ENCODE assay signal across 14 cellular contexts in the genomic region with DNA sequence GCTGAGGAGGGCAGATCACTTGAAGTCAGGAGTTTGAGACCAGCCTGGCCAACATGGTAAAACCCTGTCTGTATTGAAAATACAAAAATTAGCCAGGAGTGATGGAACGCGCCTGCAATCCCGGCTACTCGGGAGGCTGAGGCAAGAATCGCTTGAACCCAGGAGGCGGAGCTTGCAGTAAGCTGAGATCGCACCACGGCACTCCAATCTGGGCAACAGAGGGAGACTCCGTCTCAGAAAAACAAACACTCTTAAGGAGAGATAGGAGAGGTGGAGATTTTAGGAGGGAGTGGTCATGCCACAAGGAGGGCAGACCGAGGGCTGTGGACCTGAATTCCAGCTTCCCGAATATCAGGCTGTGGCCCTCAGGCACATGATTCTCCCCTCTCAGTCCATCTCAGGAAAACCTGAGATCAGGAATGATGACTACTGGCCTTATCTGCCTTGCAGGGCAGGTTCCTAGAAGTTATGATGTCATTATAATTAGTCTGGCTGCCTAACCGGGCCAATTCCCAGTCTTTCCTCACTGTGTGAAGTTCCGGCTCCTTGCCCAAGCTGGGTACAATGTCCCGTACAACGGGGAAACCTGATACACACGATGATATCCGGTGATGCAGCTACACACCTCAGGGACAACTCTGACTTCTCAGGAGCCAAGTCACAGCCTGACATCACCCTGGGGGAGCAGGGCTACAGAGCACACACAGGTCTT. TPM values are rescaled to one million over a fixed set of nuclear protein-coding genes. Genes with fewer than 3 reads are reported as not detected.
DNase-seq lines count a peak whose midpoint lies in the region; ATAC-seq, FAIRE-seq and TF ChIP-seq lines count a peak whose summit lies in the region.
"Had no signal": no experiment of that assay in that cellular context is flagged by ENCODE, and none has a peak within 500 bp of the region (broad histone marks: within the 10 kb centered on the region; RNA-seq: fewer than 3 reads in every experiment).

No MANE protein-coding gene starts in this region.

- H3K4me2 ChIP-seq in HepG2 (ENCODE audit: low read depth, low read length) (no peak overlapping the region), mesenchymal stem cell (ENCODE audit: low read length, poor library complexity, severe bottlenecking) (no peak overlapping the region)

- H3K23ac ChIP-seq in mesenchymal stem cell (ENCODE audit: low read length in 2 of 2) = no peak overlapping the region

- H2BK12ac ChIP-seq in mesenchymal stem cell (ENCODE audit: low read length in 2 of 2) = no peak overlapping the region

- TF ChIP-seq RAD21 in HepG2 (CRISPR knock-in tag; IDR thresholded peaks at IDR 0.05) = no peak

- TF ChIP-seq CTCF in HepG2 (CRISPR knock-in tag; IDR thresholded peaks at IDR 0.05) (no peak), right lobe of liver (IDR thresholded peaks at IDR 0.05) (no peak), upper lobe of right lung (IDR thresholded peaks at IDR 0.05) (no peak)

- TF ChIP-seq POLR2A in HepG2 (IDR thresholded peaks at IDR 0.05; ENCODE audit: insufficient read depth in 1 of 2, low read depth in 2 of 2, low read length in 2 of 2) (no peak), right lobe of liver (IDR thresholded peaks at IDR 0.05) (no peak)

- POLR2A ChIA-PET in HepG2 (lab: Yijun Ruan, JAX) = no interaction called here

- H3K4me3 ChIP-seq in HepG2 (replicated peaks in 1 of 3; ENCODE audit: insufficient read depth in 1 of 3, low read depth in 2 of 3, low read length in 3 of 3) (no peak overlapping the region), right lobe of liver (no peak overlapping the region), mesenchymal stem cell (ENCODE audit: insufficient read depth in 1 of 2, low read depth in 1 of 2, low read length in 2 of 2) (no peak overlapping the region), upper lobe of right lung (no peak overlapping the region)
- H3K4me3 ChIP-seq: tibial nerve had no signal

- H3K27me3 Mint-ChIP-seq in activated T-helper 17 cell treated with anti-CD3 and anti-CD28 coated beads, Interleukin-2, amount 50 U/mL, for 72 hours = no peaks in the 10 kb centered on the region
- H3K27me3 Mint-ChIP-seq: memory B cell had no signal

- peaks cover 52% of the 10 kb centered on the region for H3K79me2 ChIP-seq in HepG2 (ENCODE audit: insufficient read depth, low read length)

- FAIRE-seq in HepG2 (lab: Jason Lieb, UNC) = no peak
- FAIRE-seq: colon had no signal

- H2AFZ ChIP-seq in HepG2 (ENCODE audit: low read length) (no peak overlapping the region), mesenchymal stem cell (ENCODE audit: low read depth, low read length) (no peak overlapping the region)

- intact Hi-C loops in HepG2 (cut with micrococcal nuclease; ENCODE audit: unreplicated experiment) = loop anchor here (5.0 kb wide), 1 partner anchor 58 kb away; the partner anchor contains the start of gene MED26
- intact Hi-C loops in right lobe of liver (cut with DNase I) = loop anchor here in 1 of 2 donors (5.0 kb wide), 1 partner anchor 58 kb away; the partner anchor contains the start of gene MED26
- intact Hi-C loops in upper lobe of right lung (cut with DNase I) = loop anchor here (10.0 kb wide), 1 partner anchor 55 kb away; the partner anchor contains the start of gene MED26

- H3K27ac ChIP-seq in HepG2 (ENCODE audit: extremely low read length, insufficient read depth, low read length) (no peak overlapping the region), right lobe of liver (no peak overlapping the region), mesenchymal stem cell (ENCODE audit: low read length, poor library complexity, severe bottlenecking) (no peak overlapping the region), upper lobe of right lung (peak overlapping the region; percentile 58)
- H3K27ac ChIP-seq: tibial nerve had no signal

- BruUV-seq in HepG2 (replicated peaks; lab: Mats Ljungman, UMichigan) = no TSS peak

- H3K9me3 ChIP-seq in HepG2 (ENCODE audit: low read length) (no peaks in the 10 kb centered on the region), right lobe of liver (no peaks in the 10 kb centered on the region), mesenchymal stem cell (ENCODE audit: control insufficient read depth, low read length) (no peaks in the 10 kb centered on the region), upper lobe of right lung (no peaks in the 10 kb centered on the region)
- H3K9me3 ChIP-seq: tibial nerve had no signal

- peaks cover 15% of the 10 kb centered on the region for H3K4me1 Mint-ChIP-seq in activated T-helper 17 cell treated with anti-CD3 and anti-CD28 coated beads, Interleukin-2, amount 50 U/mL, for 72 hours

- no peak overlapping the region for H3K4ac ChIP-seq in mesenchymal stem cell (ENCODE audit: low read depth in 1 of 2, low read length in 2 of 2)

- no peak overlapping the region for H4K91ac ChIP-seq in mesenchymal stem cell (ENCODE audit: low read length)

- CTCF ChIA-PET in HepG2 (lab: Yijun Ruan, JAX; ENCODE audit: low intra/inter-chr PET ratio, low total read pairs) = no interaction called here

- H3K79me1 ChIP-seq in mesenchymal stem cell (replicated peaks; ENCODE audit: low read length, poor library complexity, severe bottlenecking) = peaks cover 33% of the 10 kb centered on the region

- H2AK5ac ChIP-seq in mesenchymal stem cell (ENCODE audit: low read length, severe bottlenecking) = no peak overlapping the region

- peak overlapping the region; percentile 44 for H2BK15ac ChIP-seq in mesenchymal stem cell (ENCODE audit: low read depth, poor library complexity, severe bottlenecking)

- peak overlapping the region; percentile 99 for H3K4me3 Mint-ChIP-seq in activated T-helper 17 cell treated with anti-CD3 and anti-CD28 coated beads, Interleukin-2, amount 50 U/mL, for 72 hours
- H3K4me3 Mint-ChIP-seq: memory B cell had no signal

- peaks cover 42% of the 10 kb centered on the region for H3K4me1 ChIP-seq in HepG2 (ENCODE audit: insufficient read depth, low read length)
- peaks cover 0 to 19% (median 9%) of the 10 kb centered on the region in 4 donors for H3K4me1 ChIP-seq in right lobe of liver
- H3K4me1 ChIP-seq in mesenchymal stem cell (ENCODE audit: control insufficient read depth, insufficient read depth, low read depth, low read length) = peaks cover 32% of the 10 kb centered on the region
- peaks cover 44% of the 10 kb centered on the region for H3K4me1 ChIP-seq in upper lobe of right lung

- H4K20me1 ChIP-seq in HepG2 (ENCODE audit: insufficient read depth, low read length) = no peaks in the 10 kb centered on the region

- DNase-seq in HepG2 (ENCODE audit: low spot score) = no peak
- no peak for DNase-seq in right lobe of liver
- no peak for DNase-seq in mesenchymal stem cell
- peak; percentile 80 for DNase-seq in upper lobe of right lung
- DNase-seq in activated CD4-positive, CD25-positive, alpha-beta regulatory T cell treated with anti-CD3 and anti-CD28 coated beads, Interleukin-2, amount 50 U/mL, for 72 hours = no peak
- DNase-seq in HUDEP-2 (lab: John Stamatoyannopoulos, UW; ENCODE audit: unreplicated experiment in 76 of 76) = no peak
- DNase-seq: Kasumi-1, T-helper 9 cell had no signal

- no peaks in the 10 kb centered on the region; a peak in 1 of 5 replicates for H3K27me3 ChIP-seq in HepG2 (ENCODE audit: control insufficient read depth in 1 of 2, insufficient read depth in 2 of 2, low read length in 2 of 2)
- H3K27me3 ChIP-seq in right lobe of liver = no peaks in the 10 kb centered on the region
- no peaks in the 10 kb centered on the region for H3K27me3 ChIP-seq in mesenchymal stem cell (ENCODE audit: control insufficient read depth in 1 of 2, insufficient read depth in 1 of 2, low read length in 2 of 2)
- no peaks in the 10 kb centered on the region for H3K27me3 ChIP-seq in upper lobe of right lung
- H3K27me3 ChIP-seq: tibial nerve had no signal

- H3K36me3 ChIP-seq in HepG2 (replicated peaks in 1 of 2; ENCODE audit: control insufficient read depth in 1 of 2, insufficient read depth in 2 of 2, low read length in 2 of 2) (peaks cover 10 to 34% of the 10 kb centered on the region in 2 experiments; a peak in 4 of 5 replicates), right lobe of liver (peaks cover 0 to 27% (median 17%) of the 10 kb centered on the region in 4 donors), mesenchymal stem cell (ENCODE audit: control insufficient read depth in 1 of 2, insufficient read depth in 2 of 2, low read depth in 1 of 2, low read length in 2 of 2) (peaks cover 57 to 62% of the 10 kb centered on the region in 2 experiments), upper lobe of right lung (peaks cover 52% of the 10 kb centered on the region)

- no peak for TF ChIP-seq EP300 in HepG2 (IDR thresholded peaks at IDR 0.05; ENCODE audit: low read depth in 2 of 2, low read length in 2 of 2)
- no peak for TF ChIP-seq EP300 in HepG2 (CRISPR knock-in tag; IDR thresholded peaks at IDR 0.05; ENCODE audit: borderline replicate concordance)

- H4K8ac ChIP-seq in mesenchymal stem cell (ENCODE audit: low read length) = no peak overlapping the region

- in situ Hi-C loops in HepG2 (cut with HindIII; ENCODE audit: extremely low pct_ligation_motif_present, low pct_unique_long_range_greater_than_20kb) = loop anchor here (5.0 kb wide), 1 partner anchor 58 kb away; the partner anchor contains the start of gene MED26

- H2BK120ac ChIP-seq in mesenchymal stem cell (ENCODE audit: low read depth, low read length) = no peak overlapping the region

- H3K14ac ChIP-seq in mesenchymal stem cell (ENCODE audit: low read length in 2 of 2) = no peak overlapping the region

- 93% methylated on average over 16 of the region's 17 CpGs for WGBS in HepG2 (ENCODE audit: low lambda C conversion rate)
- 95% methylated on average over 4 of the region's 17 CpGs for WGBS in right lobe of liver (ENCODE audit: insufficient coverage, low coverage, low lambda C conversion rate, missing lambda C conversion rate)
- WGBS in mesenchymal stem cell = 95% methylated on average over 17 of the region's 17 CpGs

- H3K36me3 Mint-ChIP-seq in activated T-helper 17 cell treated with anti-CD3 and anti-CD28 coated beads, Interleukin-2, amount 50 U/mL, for 72 hours (ENCODE audit: low read depth) = peaks cover 95% of the 10 kb centered on the region

- H3K9ac ChIP-seq in HepG2 (ENCODE audit: insufficient read depth, low read depth, low read length) (no peak overlapping the region), mesenchymal stem cell (ENCODE audit: low read length) (peak overlapping the region; percentile 2)

- no peaks in the 10 kb centered on the region for H3K9me3 Mint-ChIP-seq in activated T-helper 17 cell treated with anti-CD3 and anti-CD28 coated beads, Interleukin-2, amount 50 U/mL, for 72 hours
- H3K9me3 Mint-ChIP-seq: memory B cell had no signal

- no peak overlapping the region for H2BK5ac ChIP-seq in mesenchymal stem cell (ENCODE audit: low read depth, low read length, poor library complexity, severe bottlenecking)

- ATAC-seq in HepG2 = no peak
- ATAC-seq in right lobe of liver = no peak
- no peak for ATAC-seq in activated T-helper 17 cell treated with anti-CD3 and anti-CD28 coated beads, Interleukin-2, amount 50 U/mL, for 72 hours (replicated peaks)
- peak; percentile 38 for ATAC-seq in upper lobe of right lung
- no peak for ATAC-seq in HG03378 (IDR thresholded peaks at IDR 0.05; ENCODE audit: unreplicated experiment)
- ATAC-seq: right cardiac atrium had no signal

- no peak overlapping the region for H3K18ac ChIP-seq in mesenchymal stem cell (ENCODE audit: low read depth in 1 of 2, low read length in 2 of 2)

- peak overlapping the region; percentile 59 for H3K27ac Mint-ChIP-seq in activated T-helper 17 cell treated with anti-CD3 and anti-CD28 coated beads, Interleukin-2, amount 50 U/mL, for 72 hours
- H3K27ac Mint-ChIP-seq: memory B cell had no signal

RNA-seq across cellular contexts. Expression of gene SLC35E1, which starts 2.5 kb away (rescaled TPM):
- total RNA-seq in HepG2 (2016; rRNA removed; fragmentation: Illumina TruSeq; extraction: Trizol) (17.2 and 21.2 TPM in 2 replicates), right lobe of liver (10 to 100 TPM; 17.2 to 27.4 (median 20.1) TPM), upper lobe of right lung (51.2 TPM)
- 6.0 and 7.6 TPM in 2 replicates for total RNA-seq in HepG2 (2016; cell fraction: cytosol; rRNA removed; fragmentation: Illumina TruSeq; extraction: Trizol; ENCODE audit: low read depth)
- total RNA-seq in HepG2 (2016; cell fraction: insoluble cytoplasmic fraction; rRNA removed; fragmentation: Illumina TruSeq; extraction: Trizol) = 15.6 and 20.2 TPM in 2 replicates
- total RNA-seq in HepG2 (2016; cell fraction: membrane; rRNA removed; fragmentation: Illumina TruSeq; extraction: Trizol) = 18.9 and 19.7 TPM in 2 replicates
- total RNA-seq in HepG2 (2016; cell fraction: nucleus; rRNA removed; fragmentation: Illumina TruSeq; extraction: Trizol) = 18.5 and 21.4 TPM in 2 replicates
- polyA plus RNA-seq in HepG2 (2011; rRNA removed) = 46.5 and 48.0 TPM in 2 replicates
- polyA plus RNA-seq in HepG2 (2011; cell fraction: cytosol; rRNA removed) = 31.6 and 37.8 TPM in 2 replicates
- 26.3 and 38.8 TPM in 2 replicates for polyA plus RNA-seq in HepG2 (2011; cell fraction: nucleus; rRNA removed)
- 25.6 and 26.5 TPM in 2 replicates for polyA plus RNA-seq in HepG2 (2012)
- polyA plus RNA-seq in HepG2 (2016; cell fraction: cytosol; fragmentation: Illumina TruSeq; extraction: Trizol; ENCODE audit: low read depth) = 5.7 and 6.3 TPM in 2 replicates
- 16.1 and 22.5 TPM in 2 replicates for polyA plus RNA-seq in HepG2 (2016; cell fraction: insoluble cytoplasmic fraction; fragmentation: Illumina TruSeq; extraction: Trizol; ENCODE audit: low read depth)
- polyA plus RNA-seq in HepG2 (2016; cell fraction: membrane; fragmentation: Illumina TruSeq; extraction: Trizol; ENCODE audit: low read depth) = 20.6 and 22.2 TPM in 2 replicates
- 45.9 and 46.6 TPM in 2 replicates for polyA plus RNA-seq in HepG2 (2016; cell fraction: nucleus; fragmentation: Illumina TruSeq; extraction: Trizol; ENCODE audit: insufficient read depth, low read depth)
- 181 and 185 TPM in 2 replicates for polyA minus RNA-seq in HepG2 (2011; rRNA and poly(A)+ RNA removed; ENCODE audit: low replicate concordance)
- 33.0 and 39.5 TPM in 2 replicates for polyA minus RNA-seq in HepG2 (2011; cell fraction: cytosol; rRNA and poly(A)+ RNA removed)
- polyA minus RNA-seq in HepG2 (2011; cell fraction: nucleus; rRNA and poly(A)+ RNA removed) = 24.8 and 31.7 TPM in 2 replicates
- total RNA-seq in activated T-helper 17 cell treated with anti-CD3 and anti-CD28 coated beads, Interleukin-2, amount 50 U/mL, for 72 hours = 100 to 1,000 TPM in 1 of 2 donors, 10 to 100 TPM in 1; 71.8 to 117 TPM
- 65.2 TPM for polyA plus RNA-seq in mesenchymal stem cell (2013, experiment 1 of 2)
- polyA plus RNA-seq in mesenchymal stem cell (2013, experiment 2 of 2) = 65.7 TPM

RNA-seq across cellular contexts. Expression of gene CHERP, which starts 27.5 kb away (rescaled TPM):
- total RNA-seq in HepG2 (2016; rRNA removed; fragmentation: Illumina TruSeq; extraction: Trizol) (4.3 and 9.1 TPM in 2 replicates), right lobe of liver (10 to 100 TPM in 4 of 6 experiments, 1 to 10 TPM in 2; 6.8 to 26.2 (median 20.6) TPM), upper lobe of right lung (41.9 TPM)
- total RNA-seq in HepG2 (2016; cell fraction: cytosol; rRNA removed; fragmentation: Illumina TruSeq; extraction: Trizol; ENCODE audit: low read depth) = 3.8 and 4.0 TPM in 2 replicates
- total RNA-seq in HepG2 (2016; cell fraction: insoluble cytoplasmic fraction; rRNA removed; fragmentation: Illumina TruSeq; extraction: Trizol) = 6.0 and 7.4 TPM in 2 replicates
- total RNA-seq in HepG2 (2016; cell fraction: membrane; rRNA removed; fragmentation: Illumina TruSeq; extraction: Trizol) = 5.5 and 6.1 TPM in 2 replicates
- total RNA-seq in HepG2 (2016; cell fraction: nucleus; rRNA removed; fragmentation: Illumina TruSeq; extraction: Trizol) = 8.1 and 13.9 TPM in 2 replicates
- 5.4 and 5.9 TPM in 2 replicates for polyA plus RNA-seq in HepG2 (2011; rRNA removed)
- polyA plus RNA-seq in HepG2 (2011; cell fraction: cytosol; rRNA removed) = 2.9 and 3.2 TPM in 2 replicates
- polyA plus RNA-seq in HepG2 (2011; cell fraction: nucleus; rRNA removed) = 34.4 and 39.5 TPM in 2 replicates
- polyA plus RNA-seq in HepG2 (2012) = 20.4 and 25.1 TPM in 2 replicates
- 2.1 and 2.2 TPM in 2 replicates for polyA plus RNA-seq in HepG2 (2016; cell fraction: cytosol; fragmentation: Illumina TruSeq; extraction: Trizol; ENCODE audit: low read depth)
- 19.7 and 26.9 TPM in 2 replicates for polyA plus RNA-seq in HepG2 (2016; cell fraction: insoluble cytoplasmic fraction; fragmentation: Illumina TruSeq; extraction: Trizol; ENCODE audit: low read depth)
- polyA plus RNA-seq in HepG2 (2016; cell fraction: membrane; fragmentation: Illumina TruSeq; extraction: Trizol; ENCODE audit: low read depth) = 4.9 and 6.0 TPM in 2 replicates
- polyA plus RNA-seq in HepG2 (2016; cell fraction: nucleus; fragmentation: Illumina TruSeq; extraction: Trizol; ENCODE audit: insufficient read depth, low read depth) = 54.8 and 59.8 TPM in 2 replicates
- 10.1 and 16.3 TPM in 2 replicates for polyA minus RNA-seq in HepG2 (2011; rRNA and poly(A)+ RNA removed; ENCODE audit: low replicate concordance)
- 7.1 and 9.3 TPM in 2 replicates for polyA minus RNA-seq in HepG2 (2011; cell fraction: cytosol; rRNA and poly(A)+ RNA removed)
- 18.4 and 19.8 TPM in 2 replicates for polyA minus RNA-seq in HepG2 (2011; cell fraction: nucleus; rRNA and poly(A)+ RNA removed)
- total RNA-seq in activated T-helper 17 cell treated with anti-CD3 and anti-CD28 coated beads, Interleukin-2, amount 50 U/mL, for 72 hours = 10 to 100 TPM; 56.5 to 74.9 TPM
- 21.5 TPM for polyA plus RNA-seq in mesenchymal stem cell (2013, experiment 1 of 2)
- polyA plus RNA-seq in mesenchymal stem cell (2013, experiment 2 of 2) = 20.3 TPM

RNA-seq across cellular contexts. Expression of gene MED26, which starts 58.2 kb away (rescaled TPM):
- total RNA-seq in HepG2 (2016; rRNA removed; fragmentation: Illumina TruSeq; extraction: Trizol) = 3.3 and 3.8 TPM in 2 replicates
- total RNA-seq in HepG2 (2016; cell fraction: cytosol; rRNA removed; fragmentation: Illumina TruSeq; extraction: Trizol; ENCODE audit: low read depth) = 0.88 and 1.1 TPM in 2 replicates
- 2.3 and 2.9 TPM in 2 replicates for total RNA-seq in HepG2 (2016; cell fraction: insoluble cytoplasmic fraction; rRNA removed; fragmentation: Illumina TruSeq; extraction: Trizol)
- 2.2 and 2.5 TPM in 2 replicates for total RNA-seq in HepG2 (2016; cell fraction: membrane; rRNA removed; fragmentation: Illumina TruSeq; extraction: Trizol)
- 4.4 and 6.8 TPM in 2 replicates for total RNA-seq in HepG2 (2016; cell fraction: nucleus; rRNA removed; fragmentation: Illumina TruSeq; extraction: Trizol)
- 3.3 and 3.5 TPM in 2 replicates for polyA plus RNA-seq in HepG2 (2011; rRNA removed)
- polyA plus RNA-seq in HepG2 (2011; cell fraction: cytosol; rRNA removed) = 2.7 and 3.7 TPM in 2 replicates
- 4.2 and 6.4 TPM in 2 replicates for polyA plus RNA-seq in HepG2 (2011; cell fraction: nucleus; rRNA removed)
- 3.0 and 3.2 TPM in 2 replicates for polyA plus RNA-seq in HepG2 (2012)
- polyA plus RNA-seq in HepG2 (2016; cell fraction: cytosol; fragmentation: Illumina TruSeq; extraction: Trizol; ENCODE audit: low read depth) = 0.35 and 0.40 TPM in 2 replicates
- polyA plus RNA-seq in HepG2 (2016; cell fraction: insoluble cytoplasmic fraction; fragmentation: Illumina TruSeq; extraction: Trizol; ENCODE audit: low read depth) = 3.6 and 5.3 TPM in 2 replicates
- 1.6 and 1.7 TPM in 2 replicates for polyA plus RNA-seq in HepG2 (2016; cell fraction: membrane; fragmentation: Illumina TruSeq; extraction: Trizol; ENCODE audit: low read depth)
- 6.4 and 8.6 TPM in 2 replicates for polyA plus RNA-seq in HepG2 (2016; cell fraction: nucleus; fragmentation: Illumina TruSeq; extraction: Trizol; ENCODE audit: insufficient read depth, low read depth)
- polyA minus RNA-seq in HepG2 (2011; rRNA and poly(A)+ RNA removed; ENCODE audit: low replicate concordance) = 12.3 and 16.1 TPM in 2 replicates
- polyA minus RNA-seq in HepG2 (2011; cell fraction: cytosol; rRNA and poly(A)+ RNA removed) = 4.7 and 5.5 TPM in 2 replicates
- 14.0 and 19.3 TPM in 2 replicates for polyA minus RNA-seq in HepG2 (2011; cell fraction: nucleus; rRNA and poly(A)+ RNA removed)
- 1 to 10 TPM; 3.4 to 5.4 (median 4.4) TPM for total RNA-seq in right lobe of liver
- total RNA-seq in activated T-helper 17 cell treated with anti-CD3 and anti-CD28 coated beads, Interleukin-2, amount 50 U/mL, for 72 hours = 10 to 100 TPM; 19.3 to 23.6 TPM
- 4.5 TPM for polyA plus RNA-seq in mesenchymal stem cell (2013, experiment 1 of 2)
- polyA plus RNA-seq in mesenchymal stem cell (2013, experiment 2 of 2) = 4.4 TPM
- 13.4 TPM for total RNA-seq in upper lobe of right lung
